8 cellular contexts compared by ENCODE assay signal in genomic region chr12:6688543-6688999, GRCh38. TPM values are rescaled to one million over a fixed set of nuclear protein-coding genes. Genes with fewer than 3 reads are reported as not detected.
A peak's percentile ranks its signal among the peaks of the same experiment; 100 is the strongest.
DNase-seq lines count a peak whose midpoint lies in the region; ATAC-seq, FAIRE-seq and TF ChIP-seq lines count a peak whose summit lies in the region.

No MANE protein-coding gene starts in this region.

- H3K9ac ChIP-seq in HCT116 (ENCODE audit: low read length) (peak overlapping the region; percentile 96), HepG2 (ENCODE audit: insufficient read depth, low read depth, low read length) (peak overlapping the region; percentile 98)

- H3K27me3 ChIP-seq in HCT116 (ENCODE audit: insufficient read depth, low read length) (no peaks in the 10 kb centered on the region), Peyer's patch (no peaks in the 10 kb centered on the region), HepG2 (ENCODE audit: control insufficient read depth in 1 of 2, insufficient read depth in 2 of 2, low read length in 2 of 2) (no peaks in the 10 kb centered on the region; a peak in 2 of 5 replicates)

- peak overlapping the region; percentile 74 to 90 for H3K4me3 ChIP-seq in HCT116 (replicated peaks in 1 of 2; ENCODE audit: low read depth in 1 of 2, low read length in 2 of 2)
- H3K4me3 ChIP-seq in Peyer's patch, result peak overlapping the region; percentile 88 to 95 (median 92)
- peak overlapping the region; percentile 88 to 99 (median 89) for H3K4me3 ChIP-seq in HepG2 (replicated peaks in 1 of 3; ENCODE audit: insufficient read depth in 1 of 3, low read depth in 2 of 3, low read length in 3 of 3)

- TSS peak; percentile 58 for BruUV-seq in HCT116 (replicated peaks; lab: Mats Ljungman, UMichigan)
- no TSS peak for BruUV-seq in HepG2 (replicated peaks; lab: Mats Ljungman, UMichigan)

- peak; percentile 62 for FAIRE-seq in HepG2 (lab: Jason Lieb, UNC)

- TF ChIP-seq EP300 in HepG2 (IDR thresholded peaks at IDR 0.05; ENCODE audit: low read depth in 2 of 2, low read length in 2 of 2) (no peak), HepG2 (CRISPR knock-in tag; IDR thresholded peaks at IDR 0.05; ENCODE audit: borderline replicate concordance) (no peak)

- no peak overlapping the region for H2AFZ ChIP-seq in HCT116 (ENCODE audit: low read depth, low read length, poor library complexity, severe bottlenecking)
- no peak overlapping the region for H2AFZ ChIP-seq in HepG2 (ENCODE audit: low read length)

- WGBS in HepG2 (ENCODE audit: low lambda C conversion rate), result 0% methylated on average over 10 of the region's 13 CpGs

- no peak for TF ChIP-seq CTCF in HCT116 (IDR thresholded peaks at IDR 0.05 in 2 of 3, conservative IDR thresholded peaks at IDR 0.05 in 1 of 3; ENCODE audit: borderline replicate concordance in 1 of 3, insufficient read depth in 1 of 3, low read depth in 2 of 3, low read length in 2 of 3)
- TF ChIP-seq CTCF in Peyer's patch (IDR thresholded peaks at IDR 0.05), result no peak
- TF ChIP-seq CTCF in HepG2 (CRISPR knock-in tag; IDR thresholded peaks at IDR 0.05), result 0 out of 2 replicates have a peak, but pooled peaks have one; percentile 9

- H3K9me2 ChIP-seq in HCT116 (ENCODE audit: insufficient read depth), result no peaks in the 10 kb centered on the region

- no peak for TF ChIP-seq POLR2A in HCT116 (IDR thresholded peaks at IDR 0.05; ENCODE audit: borderline replicate concordance, extremely low read depth, insufficient read depth, insufficient read length)
- no peak for TF ChIP-seq POLR2A in Peyer's patch (IDR thresholded peaks at IDR 0.05)
- TF ChIP-seq POLR2A in HepG2 (IDR thresholded peaks at IDR 0.05; ENCODE audit: insufficient read depth in 1 of 2, low read depth in 2 of 2, low read length in 2 of 2), result no peak; a peak in 1 of 4 replicates

- peak; percentile 1 for ATAC-seq in HCT116
- peak; percentile 10 for ATAC-seq in HepG2
- peak; percentile 13 for ATAC-seq in stimulated activated memory B cell treated with anti-CD40 and anti-IgM and Interleukin-4, amounts not matched to agents 10 μg/mL and 1 μg/mL and 100 μg/mL, for 72 hours

- POLR2A ChIA-PET in HCT116 (lab: Charles Lee) (interaction anchor here (1.0 to 2.1 kb wide), 13 partner anchors 35 to 255 kb away, joined by 3 to 28 read pairs (median 5); partner anchors contain the start of genes C12orf57, CDCA3, COPS7A and GAPDH), HepG2 (lab: Yijun Ruan, JAX) (interaction anchor here (0.6 to 2.1 kb wide), 31 partner anchors 10 to 378 kb away, joined by 3 to 111 read pairs (median 5); partner anchors contain the start of genes C12orf57, CDCA3, COPS7A and GAPDH)

- H3K4me1 ChIP-seq in HCT116 (ENCODE audit: control insufficient read depth in 1 of 2, insufficient read depth in 2 of 2, low read length in 2 of 2) (peaks cover 9 to 21% of the 10 kb centered on the region in 2 experiments), Peyer's patch (peaks cover 0 to 26% (median 15%) of the 10 kb centered on the region in 4 donors), HepG2 (ENCODE audit: insufficient read depth, low read length) (peaks cover 53% of the 10 kb centered on the region)

- H3K36me3 ChIP-seq in HCT116 (ENCODE audit: control insufficient read depth in 1 of 2, insufficient read depth in 2 of 2, low read length in 2 of 2), result peaks cover 0 to 12% of the 10 kb centered on the region in 2 experiments; a peak in 1 of 4 replicates
- no peaks in the 10 kb centered on the region for H3K36me3 ChIP-seq in Peyer's patch
- peaks cover 0 to 3% of the 10 kb centered on the region in 2 experiments; a peak in 2 of 5 replicates for H3K36me3 ChIP-seq in HepG2 (replicated peaks in 1 of 2; ENCODE audit: control insufficient read depth in 1 of 2, insufficient read depth in 2 of 2, low read length in 2 of 2)

- H3K4me1 Mint-ChIP-seq in stimulated activated memory B cell treated with anti-CD40 and anti-IgM and Interleukin-4, amounts not matched to agents 10 μg/mL and 1 μg/mL and 100 μg/mL, for 72 hours, result peaks cover 67% of the 10 kb centered on the region

- H3K9me3 ChIP-seq in HCT116 (ENCODE audit: control insufficient read depth in 1 of 2, insufficient read depth in 1 of 2, low read depth in 1 of 2, low read length in 2 of 2), result no peaks in the 10 kb centered on the region
- H3K9me3 ChIP-seq in Peyer's patch, result no peaks in the 10 kb centered on the region
- no peaks in the 10 kb centered on the region for H3K9me3 ChIP-seq in HepG2 (ENCODE audit: low read length)

- H3K4me3 Mint-ChIP-seq in stimulated activated memory B cell treated with anti-CD40 and anti-IgM and Interleukin-4, amounts not matched to agents 10 μg/mL and 1 μg/mL and 100 μg/mL, for 72 hours, result peak overlapping the region; percentile 96

- RAD21 ChIA-PET in HCT116 (lab: Charles Lee; ENCODE audit: low non-redundant PET in 1 of 2, low total read pairs in 2 of 2, uncharacterized antibody in 2 of 2, unreplicated experiment in 2 of 2), result interaction anchor here (1.0 to 1.1 kb wide), 2 partner anchors 10 to 35 kb away, joined by 3 to 6 read pairs; partner anchors contain the start of gene COPS7A (in 1 of the 2)

- peaks cover 42% of the 10 kb centered on the region for H3K36me3 Mint-ChIP-seq in stimulated activated memory B cell treated with anti-CD40 and anti-IgM and Interleukin-4, amounts not matched to agents 10 μg/mL and 1 μg/mL and 100 μg/mL, for 72 hours

- H3K27ac ChIP-seq in HCT116 (ENCODE audit: low read depth, low read length) (peak overlapping the region; percentile 99), Peyer's patch (peak overlapping the region; percentile 96 to 99 (median 98)), caudate nucleus (ENCODE audit: low read depth, low read length) (peak overlapping the region; percentile 98), HepG2 (ENCODE audit: extremely low read length, insufficient read depth, low read length) (peak overlapping the region; percentile 98)

- H4K20me1 ChIP-seq in HCT116 (ENCODE audit: insufficient read depth) (peaks cover 11% of the 10 kb centered on the region; the same call in 1 of the 2 replicates), HepG2 (ENCODE audit: insufficient read depth, low read length) (peaks cover 8% of the 10 kb centered on the region)

- peak overlapping the region; percentile 96 for H3K27ac Mint-ChIP-seq in stimulated activated memory B cell treated with anti-CD40 and anti-IgM and Interleukin-4, amounts not matched to agents 10 μg/mL and 1 μg/mL and 100 μg/mL, for 72 hours

- TF ChIP-seq RAD21 in HCT116 (IDR thresholded peaks at IDR 0.05; ENCODE audit: low read depth) (no peak), HepG2 (CRISPR knock-in tag; IDR thresholded peaks at IDR 0.05) (no peak)

- in situ Hi-C loops in HepG2 (cut with HindIII; ENCODE audit: extremely low pct_ligation_motif_present, low pct_unique_long_range_greater_than_20kb), result no loop called here

- H3K27me3 Mint-ChIP-seq in stimulated activated memory B cell treated with anti-CD40 and anti-IgM and Interleukin-4, amounts not matched to agents 10 μg/mL and 1 μg/mL and 100 μg/mL, for 72 hours, result no peaks in the 10 kb centered on the region

- no peaks in the 10 kb centered on the region for H3K9me3 Mint-ChIP-seq in stimulated activated memory B cell treated with anti-CD40 and anti-IgM and Interleukin-4, amounts not matched to agents 10 μg/mL and 1 μg/mL and 100 μg/mL, for 72 hours

- peak; percentile 35 for DNase-seq in EH (ENCODE audit: low read depth)
- no peak for DNase-seq in HCT116 (ENCODE audit: low read depth, low spot score)
- peak; percentile 73 to 88 (median 79) for DNase-seq in Peyer's patch
- peak in 8 of 61 donors; percentile 37 to 89 (median 82) for DNase-seq in caudate nucleus (lab: John Stamatoyannopoulos, UW)
- no peak for DNase-seq in HepG2 (ENCODE audit: low spot score)
- DNase-seq in NCI-H226, result no peak
- no peak for DNase-seq in kidney glomerular epithelial cell (lab: John Stamatoyannopoulos, UW)

- CTCF ChIA-PET in HCT116 (lab: Charles Lee) (interaction anchor here (0.6 to 1.5 kb wide), 7 partner anchors 26 to 151 kb away, joined by 3 to 5 read pairs (median 3); partner anchors contain the start of gene COPS7A), HepG2 (lab: Yijun Ruan, JAX; ENCODE audit: low intra/inter-chr PET ratio, low total read pairs) (no interaction called here)

- H3K79me2 ChIP-seq in HCT116 (ENCODE audit: insufficient read depth, low read length), result peaks cover 71% of the 10 kb centered on the region
- H3K79me2 ChIP-seq in HepG2 (ENCODE audit: insufficient read depth, low read length), result peaks cover 53% of the 10 kb centered on the region

- intact Hi-C loops in HCT116 (cut with micrococcal nuclease) (loop anchor here (2.0 kb wide), 1 partner anchor 26 kb away; the partner anchor contains the start of gene ING4), HepG2 (cut with micrococcal nuclease; ENCODE audit: unreplicated experiment) (loop anchor here (2.0 to 5.0 kb wide), 4 partner anchors 36 to 131 kb away; partner anchors contain the start of genes COPS7A, IFFO1 and MLF2)

- H3K4me2 ChIP-seq in HCT116 (ENCODE audit: low read length) (peak overlapping the region; percentile 92), HepG2 (ENCODE audit: low read depth, low read length) (peak overlapping the region; percentile 95)

RNA-seq across cellular contexts. Expression of gene ZNF384, which starts 0.6 kb away (rescaled TPM):
- total RNA-seq in HCT116 (2021; ENCODE audit: unreplicated experiment) (73.4 TPM), Peyer's patch (10 to 100 TPM; 35.6 to 96.6 (median 80.2) TPM), HepG2 (2016; rRNA removed; fragmentation: Illumina TruSeq; extraction: Trizol) (23.6 and 24.1 TPM in 2 replicates)
- polyA plus RNA-seq in HCT116 (2012), result 70.4 and 70.7 TPM in 2 replicates
- total RNA-seq in HepG2 (2016; cell fraction: cytosol; rRNA removed; fragmentation: Illumina TruSeq; extraction: Trizol; ENCODE audit: low read depth), result 9.5 and 12.0 TPM in 2 replicates
- 19.2 and 25.6 TPM in 2 replicates for total RNA-seq in HepG2 (2016; cell fraction: insoluble cytoplasmic fraction; rRNA removed; fragmentation: Illumina TruSeq; extraction: Trizol)
- 22.5 and 24.6 TPM in 2 replicates for total RNA-seq in HepG2 (2016; cell fraction: membrane; rRNA removed; fragmentation: Illumina TruSeq; extraction: Trizol)
- total RNA-seq in HepG2 (2016; cell fraction: nucleus; rRNA removed; fragmentation: Illumina TruSeq; extraction: Trizol), result 23.6 and 28.7 TPM in 2 replicates
- 54.3 and 55.3 TPM in 2 replicates for polyA plus RNA-seq in HepG2 (2011; rRNA removed)
- polyA plus RNA-seq in HepG2 (2011; cell fraction: cytosol; rRNA removed), result 26.5 and 29.9 TPM in 2 replicates
- polyA plus RNA-seq in HepG2 (2011; cell fraction: nucleus; rRNA removed), result 112 and 139 TPM in 2 replicates
- polyA plus RNA-seq in HepG2 (2012), result 40.4 and 40.6 TPM in 2 replicates
- 10.8 and 12.9 TPM in 2 replicates for polyA plus RNA-seq in HepG2 (2016; cell fraction: cytosol; fragmentation: Illumina TruSeq; extraction: Trizol; ENCODE audit: low read depth)
- 33.3 and 40.1 TPM in 2 replicates for polyA plus RNA-seq in HepG2 (2016; cell fraction: insoluble cytoplasmic fraction; fragmentation: Illumina TruSeq; extraction: Trizol; ENCODE audit: low read depth)
- 24.4 and 28.3 TPM in 2 replicates for polyA plus RNA-seq in HepG2 (2016; cell fraction: membrane; fragmentation: Illumina TruSeq; extraction: Trizol; ENCODE audit: low read depth)
- 82.1 and 94.6 TPM in 2 replicates for polyA plus RNA-seq in HepG2 (2016; cell fraction: nucleus; fragmentation: Illumina TruSeq; extraction: Trizol; ENCODE audit: insufficient read depth, low read depth)
- 80.0 and 92.0 TPM in 2 replicates for polyA minus RNA-seq in HepG2 (2011; rRNA and poly(A)+ RNA removed; ENCODE audit: low replicate concordance)
- polyA minus RNA-seq in HepG2 (2011; cell fraction: cytosol; rRNA and poly(A)+ RNA removed), result 13.9 and 16.4 TPM in 2 replicates
- polyA minus RNA-seq in HepG2 (2011; cell fraction: nucleus; rRNA and poly(A)+ RNA removed), result 55.5 and 59.3 TPM in 2 replicates

RNA-seq across cellular contexts. Expression of gene PIANP, which starts 12.0 kb away (rescaled TPM):
- total RNA-seq in HCT116 (2021; ENCODE audit: unreplicated experiment) (not detected), Peyer's patch (not detected), HepG2 (2016; rRNA removed; fragmentation: Illumina TruSeq; extraction: Trizol) (not detected in 2 replicates)
- 0.11 and 0.16 TPM in 2 replicates for polyA plus RNA-seq in HCT116 (2012)
- total RNA-seq in HepG2 (2016; cell fraction: cytosol; rRNA removed; fragmentation: Illumina TruSeq; extraction: Trizol; ENCODE audit: low read depth), result not detected in 2 replicates
- total RNA-seq in HepG2 (2016; cell fraction: insoluble cytoplasmic fraction; rRNA removed; fragmentation: Illumina TruSeq; extraction: Trizol), result not detected in 2 replicates
- not detected in 2 replicates for total RNA-seq in HepG2 (2016; cell fraction: membrane; rRNA removed; fragmentation: Illumina TruSeq; extraction: Trizol)
- total RNA-seq in HepG2 (2016; cell fraction: nucleus; rRNA removed; fragmentation: Illumina TruSeq; extraction: Trizol), result not detected in 2 replicates
- not detected in 2 replicates for polyA plus RNA-seq in HepG2 (2011; rRNA removed)
- polyA plus RNA-seq in HepG2 (2011; cell fraction: cytosol; rRNA removed), result not detected in 2 replicates
- not detected in 2 replicates for polyA plus RNA-seq in HepG2 (2011; cell fraction: nucleus; rRNA removed)
- 0.07 TPM in 1 of 2 replicates, not detected in the other for polyA plus RNA-seq in HepG2 (2012)
- polyA plus RNA-seq in HepG2 (2016; cell fraction: cytosol; fragmentation: Illumina TruSeq; extraction: Trizol; ENCODE audit: low read depth), result not detected in 2 replicates
- polyA plus RNA-seq in HepG2 (2016; cell fraction: insoluble cytoplasmic fraction; fragmentation: Illumina TruSeq; extraction: Trizol; ENCODE audit: low read depth), result not detected in 2 replicates
- not detected in 2 replicates for polyA plus RNA-seq in HepG2 (2016; cell fraction: membrane; fragmentation: Illumina TruSeq; extraction: Trizol; ENCODE audit: low read depth)
- polyA plus RNA-seq in HepG2 (2016; cell fraction: nucleus; fragmentation: Illumina TruSeq; extraction: Trizol; ENCODE audit: insufficient read depth, low read depth), result not detected in 2 replicates
- polyA minus RNA-seq in HepG2 (2011; rRNA and poly(A)+ RNA removed; ENCODE audit: low replicate concordance), result not detected in 2 replicates
- not detected in 2 replicates for polyA minus RNA-seq in HepG2 (2011; cell fraction: cytosol; rRNA and poly(A)+ RNA removed)
- polyA minus RNA-seq in HepG2 (2011; cell fraction: nucleus; rRNA and poly(A)+ RNA removed), result not detected in 2 replicates

RNA-seq across cellular contexts. Expression of gene ING4, which starts 25.7 kb away (rescaled TPM):
- 17.9 TPM for total RNA-seq in HCT116 (2021; ENCODE audit: unreplicated experiment)
- polyA plus RNA-seq in HCT116 (2012), result 9.8 and 16.9 TPM in 2 replicates
- total RNA-seq in Peyer's patch, result 100 to 1,000 TPM in 1 of 4 donors, 10 to 100 TPM in 3; 32.6 to 109 (median 45.4) TPM
- total RNA-seq in HepG2 (2016; rRNA removed; fragmentation: Illumina TruSeq; extraction: Trizol), result 12.7 and 14.4 TPM in 2 replicates
- total RNA-seq in HepG2 (2016; cell fraction: cytosol; rRNA removed; fragmentation: Illumina TruSeq; extraction: Trizol; ENCODE audit: low read depth), result 2.9 and 3.4 TPM in 2 replicates
- total RNA-seq in HepG2 (2016; cell fraction: insoluble cytoplasmic fraction; rRNA removed; fragmentation: Illumina TruSeq; extraction: Trizol), result 13.3 and 14.0 TPM in 2 replicates
- 5.1 and 6.2 TPM in 2 replicates for total RNA-seq in HepG2 (2016; cell fraction: membrane; rRNA removed; fragmentation: Illumina TruSeq; extraction: Trizol)
- total RNA-seq in HepG2 (2016; cell fraction: nucleus; rRNA removed; fragmentation: Illumina TruSeq; extraction: Trizol), result 11.6 and 13.4 TPM in 2 replicates
- 32.4 and 34.2 TPM in 2 replicates for polyA plus RNA-seq in HepG2 (2011; rRNA removed)
- polyA plus RNA-seq in HepG2 (2011; cell fraction: cytosol; rRNA removed), result 22.0 and 28.2 TPM in 2 replicates
- polyA plus RNA-seq in HepG2 (2011; cell fraction: nucleus; rRNA removed), result 105 and 110 TPM in 2 replicates
- 22.9 and 25.8 TPM in 2 replicates for polyA plus RNA-seq in HepG2 (2012)
- 2.6 and 2.9 TPM in 2 replicates for polyA plus RNA-seq in HepG2 (2016; cell fraction: cytosol; fragmentation: Illumina TruSeq; extraction: Trizol; ENCODE audit: low read depth)
- polyA plus RNA-seq in HepG2 (2016; cell fraction: insoluble cytoplasmic fraction; fragmentation: Illumina TruSeq; extraction: Trizol; ENCODE audit: low read depth), result 12.1 and 12.8 TPM in 2 replicates
- polyA plus RNA-seq in HepG2 (2016; cell fraction: membrane; fragmentation: Illumina TruSeq; extraction: Trizol; ENCODE audit: low read depth), result 3.7 and 4.9 TPM in 2 replicates
- 28.8 and 29.1 TPM in 2 replicates for polyA plus RNA-seq in HepG2 (2016; cell fraction: nucleus; fragmentation: Illumina TruSeq; extraction: Trizol; ENCODE audit: insufficient read depth, low read depth)
- 11.6 and 18.9 TPM in 2 replicates for polyA minus RNA-seq in HepG2 (2011; rRNA and poly(A)+ RNA removed; ENCODE audit: low replicate concordance)
- polyA minus RNA-seq in HepG2 (2011; cell fraction: cytosol; rRNA and poly(A)+ RNA removed), result 3.6 and 5.9 TPM in 2 replicates
- polyA minus RNA-seq in HepG2 (2011; cell fraction: nucleus; rRNA and poly(A)+ RNA removed), result 25.4 and 28.7 TPM in 2 replicates

RNA-seq across cellular contexts. Expression of gene COPS7A, which starts 35.3 kb away (rescaled TPM):
- 67.8 TPM for total RNA-seq in HCT116 (2021; ENCODE audit: unreplicated experiment)
- polyA plus RNA-seq in HCT116 (2012), result 92.1 and 108 TPM in 2 replicates
- 10 to 100 TPM; 38.4 to 72.6 (median 51.8) TPM for total RNA-seq in Peyer's patch
- 38.0 and 40.0 TPM in 2 replicates for total RNA-seq in HepG2 (2016; rRNA removed; fragmentation: Illumina TruSeq; extraction: Trizol)
- total RNA-seq in HepG2 (2016; cell fraction: cytosol; rRNA removed; fragmentation: Illumina TruSeq; extraction: Trizol; ENCODE audit: low read depth), result 16.6 and 19.7 TPM in 2 replicates
- 38.4 and 43.8 TPM in 2 replicates for total RNA-seq in HepG2 (2016; cell fraction: insoluble cytoplasmic fraction; rRNA removed; fragmentation: Illumina TruSeq; extraction: Trizol)
- total RNA-seq in HepG2 (2016; cell fraction: membrane; rRNA removed; fragmentation: Illumina TruSeq; extraction: Trizol), result 33.7 and 38.9 TPM in 2 replicates
- total RNA-seq in HepG2 (2016; cell fraction: nucleus; rRNA removed; fragmentation: Illumina TruSeq; extraction: Trizol), result 20.4 and 24.9 TPM in 2 replicates
- 71.4 and 73.6 TPM in 2 replicates for polyA plus RNA-seq in HepG2 (2011; rRNA removed)
- 68.4 and 72.5 TPM in 2 replicates for polyA plus RNA-seq in HepG2 (2011; cell fraction: cytosol; rRNA removed)
- 96.7 and 97.8 TPM in 2 replicates for polyA plus RNA-seq in HepG2 (2011; cell fraction: nucleus; rRNA removed)
- polyA plus RNA-seq in HepG2 (2012), result 27.8 and 28.6 TPM in 2 replicates
- 16.8 and 17.8 TPM in 2 replicates for polyA plus RNA-seq in HepG2 (2016; cell fraction: cytosol; fragmentation: Illumina TruSeq; extraction: Trizol; ENCODE audit: low read depth)
- polyA plus RNA-seq in HepG2 (2016; cell fraction: insoluble cytoplasmic fraction; fragmentation: Illumina TruSeq; extraction: Trizol; ENCODE audit: low read depth), result 43.9 and 53.4 TPM in 2 replicates
- 27.8 and 32.9 TPM in 2 replicates for polyA plus RNA-seq in HepG2 (2016; cell fraction: membrane; fragmentation: Illumina TruSeq; extraction: Trizol; ENCODE audit: low read depth)
- 43.1 and 49.0 TPM in 2 replicates for polyA plus RNA-seq in HepG2 (2016; cell fraction: nucleus; fragmentation: Illumina TruSeq; extraction: Trizol; ENCODE audit: insufficient read depth, low read depth)
- 54.1 and 62.8 TPM in 2 replicates for polyA minus RNA-seq in HepG2 (2011; rRNA and poly(A)+ RNA removed; ENCODE audit: low replicate concordance)
- polyA minus RNA-seq in HepG2 (2011; cell fraction: cytosol; rRNA and poly(A)+ RNA removed), result 14.6 and 16.3 TPM in 2 replicates
- polyA minus RNA-seq in HepG2 (2011; cell fraction: nucleus; rRNA and poly(A)+ RNA removed), result 9.7 and 12.6 TPM in 2 replicates

RNA-seq across cellular contexts. Expression of gene ACRBP, which starts 41.3 kb away (rescaled TPM):
- total RNA-seq in HCT116 (2021; ENCODE audit: unreplicated experiment) (1.0 TPM), Peyer's patch (10 to 100 TPM in 2 of 4 donors, 1 to 10 TPM in 2; 5.1 to 12.1 (median 10.3) TPM), HepG2 (2016; rRNA removed; fragmentation: Illumina TruSeq; extraction: Trizol) (not detected in 2 replicates)
- polyA plus RNA-seq in HCT116 (2012), result 0.98 and 1.4 TPM in 2 replicates
- total RNA-seq in HepG2 (2016; cell fraction: cytosol; rRNA removed; fragmentation: Illumina TruSeq; extraction: Trizol; ENCODE audit: low read depth), result 0.61 TPM in 1 of 2 replicates, not detected in the other
- total RNA-seq in HepG2 (2016; cell fraction: insoluble cytoplasmic fraction; rRNA removed; fragmentation: Illumina TruSeq; extraction: Trizol), result 0.11 TPM in 1 of 2 replicates, not detected in the other
- not detected in 2 replicates for total RNA-seq in HepG2 (2016; cell fraction: membrane; rRNA removed; fragmentation: Illumina TruSeq; extraction: Trizol)
- total RNA-seq in HepG2 (2016; cell fraction: nucleus; rRNA removed; fragmentation: Illumina TruSeq; extraction: Trizol), result 0.43 TPM in 1 of 2 replicates, not detected in the other
- polyA plus RNA-seq in HepG2 (2011; rRNA removed), result 0.37 and 0.46 TPM in 2 replicates
- 0.17 and 0.28 TPM in 2 replicates for polyA plus RNA-seq in HepG2 (2011; cell fraction: cytosol; rRNA removed)
- 2.4 and 3.2 TPM in 2 replicates for polyA plus RNA-seq in HepG2 (2011; cell fraction: nucleus; rRNA removed)
- 0.19 and 0.63 TPM in 2 replicates for polyA plus RNA-seq in HepG2 (2012)
- not detected in 2 replicates for polyA plus RNA-seq in HepG2 (2016; cell fraction: cytosol; fragmentation: Illumina TruSeq; extraction: Trizol; ENCODE audit: low read depth)
- not detected in 2 replicates for polyA plus RNA-seq in HepG2 (2016; cell fraction: insoluble cytoplasmic fraction; fragmentation: Illumina TruSeq; extraction: Trizol; ENCODE audit: low read depth)
- not detected in 2 replicates for polyA plus RNA-seq in HepG2 (2016; cell fraction: membrane; fragmentation: Illumina TruSeq; extraction: Trizol; ENCODE audit: low read depth)
- not detected in 2 replicates for polyA plus RNA-seq in HepG2 (2016; cell fraction: nucleus; fragmentation: Illumina TruSeq; extraction: Trizol; ENCODE audit: insufficient read depth, low read depth)
- 1.1 and 2.1 TPM in 2 replicates for polyA minus RNA-seq in HepG2 (2011; rRNA and poly(A)+ RNA removed; ENCODE audit: low replicate concordance)
- not detected in 2 replicates for polyA minus RNA-seq in HepG2 (2011; cell fraction: cytosol; rRNA and poly(A)+ RNA removed)
- 0.99 and 1.0 TPM in 2 replicates for polyA minus RNA-seq in HepG2 (2011; cell fraction: nucleus; rRNA and poly(A)+ RNA removed)

Comparison
In these comparisons a context has a peak if more than half of its experiments do, and no peak if none do; other contexts are left out.
1. DNase-seq: peak in EH (single experiment) and Peyer's patch (3 of 3); none in HCT116 (single experiment), HepG2 (single experiment), NCI-H226 (single experiment) and kidney glomerular epithelial cell (single experiment).
2. Peak in every context shown above with its lines, with median percentiles within 50 percentile points of each other: ATAC-seq, H3K27ac ChIP-seq and H3K4me3 ChIP-seq.